ENCODE assay signal across 28 cellular contexts in the genomic region with DNA sequence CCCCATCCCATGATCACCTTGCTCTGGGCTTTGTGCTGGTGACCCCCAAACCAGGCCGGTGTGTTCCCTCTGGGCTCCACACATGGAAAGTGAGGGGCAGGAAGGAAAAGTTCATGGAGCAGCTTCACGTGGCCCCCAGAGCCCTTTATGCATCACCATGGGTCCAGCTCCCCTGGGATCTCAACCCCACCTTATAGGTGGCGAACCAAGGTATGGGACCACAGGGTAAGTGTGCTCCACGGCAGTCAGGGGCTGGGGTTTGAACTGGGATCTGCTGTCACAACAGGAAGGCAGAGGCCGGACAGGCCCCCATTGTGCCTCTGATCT. TPM values are rescaled to one million over a fixed set of nuclear protein-coding genes. Genes with fewer than 3 reads are reported as not detected.
DNase-seq lines count a peak whose midpoint lies in the region; ATAC-seq and TF ChIP-seq lines count a peak whose summit lies in the region.
"Had no signal": no experiment of that assay in that cellular context is flagged by ENCODE, and none has a peak within 500 bp of the region (broad histone marks: within the 10 kb centered on the region; RNA-seq: fewer than 3 reads in every experiment).

No MANE protein-coding gene starts in this region.

- H3K4me3 Mint-ChIP-seq in glutamatergic neuron (ENCODE audit: unreplicated experiment): no peak overlapping the region
- H3K4me3 Mint-ChIP-seq: CD4-positive, alpha-beta memory T cell; HFFc6 had no signal

- no peak overlapping the region for H4K8ac ChIP-seq in neuronal stem cell (ENCODE audit: low read depth, low read length)

- H3K9me3 ChIP-seq in right atrium auricular region (no peaks in the 10 kb centered on the region), neuronal stem cell (replicated peaks in 1 of 2; ENCODE audit: control insufficient read depth in 2 of 2, insufficient read depth in 1 of 2, low read depth in 1 of 2, low read length in 2 of 2) (no peaks in the 10 kb centered on the region), upper lobe of right lung (no peaks in the 10 kb centered on the region)
- H3K9me3 ChIP-seq: A549; BLaER1 treated with 17β-estradiol and CSF1 and Interleukin-3, amounts not matched to agents 10 nM and 100 nM; Caco-2; HAP-1; MG63; SJSA1 had no signal

- H3K18ac ChIP-seq in neuronal stem cell (ENCODE audit: low read length): peak overlapping the region; percentile 67

- ATAC-seq in Right ventricle myocardium superior (ENCODE audit: poor library complexity) (no peak), upper lobe of right lung (no peak), HG02642 (IDR thresholded peaks at IDR 0.05; ENCODE audit: poor library complexity, unreplicated experiment) (no peak)
- ATAC-seq: A549, GM12878 had no signal

- H3K9me3 Mint-ChIP-seq in glutamatergic neuron (ENCODE audit: unreplicated experiment): no peaks in the 10 kb centered on the region
- H3K9me3 Mint-ChIP-seq: HFFc6 had no signal

- H2AFZ ChIP-seq in neuronal stem cell (ENCODE audit: low read length): no peak overlapping the region

- H3K4me1 ChIP-seq in right atrium auricular region: no peaks in the 10 kb centered on the region
- H3K4me1 ChIP-seq in neuronal stem cell (ENCODE audit: control insufficient read depth in 2 of 2, insufficient read depth in 1 of 2, low read depth in 1 of 2, low read length in 2 of 2): peaks cover 0 to 5% of the 10 kb centered on the region in 2 donors
- no peaks in the 10 kb centered on the region for H3K4me1 ChIP-seq in upper lobe of right lung
- H3K4me1 ChIP-seq: A549, Caco-2, HAP-1, SJSA1 had no signal

- H3K36me3 Mint-ChIP-seq in glutamatergic neuron (ENCODE audit: unreplicated experiment): no peaks in the 10 kb centered on the region
- H3K36me3 Mint-ChIP-seq: CD4-positive, alpha-beta memory T cell had no signal

- peak; percentile 10 for DNase-seq in Right ventricle myocardium superior
- no peak for DNase-seq in right atrium auricular region (ENCODE audit: low spot score)
- DNase-seq in glutamatergic neuron: peak; percentile 3
- no peak for DNase-seq in neuronal stem cell (ENCODE audit: low spot score)
- DNase-seq in upper lobe of right lung: peak; percentile 43
- DNase-seq in SIG-M5 treated with dmso at 0.1 percent for 504 hours (lab: John Stamatoyannopoulos, UW; ENCODE audit: unreplicated experiment): no peak
- DNase-seq: AML-193; CD4-positive, alpha-beta memory T cell; GDM1; GOT3; HFFc6; IMR-90; KG1; MG63; NCI-H1105 treated with DMSO at 0.1 percent for 48 hours; NCI-H146; NCI-H1930; NCI-H2107; NCI-H446; NCI-H524 treated with DMSO at 0.1 percent for 48 hours; NCI-H774 had no signal

- no peak for TF ChIP-seq CTCF in right atrium auricular region (IDR thresholded peaks at IDR 0.05)
- no peak for TF ChIP-seq CTCF in glutamatergic neuron (IDR thresholded peaks at IDR 0.05; ENCODE audit: partially characterized antibody, unreplicated experiment)
- no peak for TF ChIP-seq CTCF in upper lobe of right lung (IDR thresholded peaks at IDR 0.05)

- no peak overlapping the region for H3K27ac ChIP-seq in right atrium auricular region
- H3K27ac ChIP-seq in neuronal stem cell (replicated peaks; ENCODE audit: low read length): no peak overlapping the region
- H3K27ac ChIP-seq in upper lobe of right lung: no peak overlapping the region
- H3K27ac ChIP-seq: A549; BLaER1 treated with 17β-estradiol and CSF1 and Interleukin-3, amounts not matched to agents 10 nM and 100 nM; SJSA1 had no signal

- no peak overlapping the region for H3K9ac ChIP-seq in neuronal stem cell (ENCODE audit: low read depth, low read length, poor library complexity)
- H3K9ac ChIP-seq: BLaER1 treated with 17β-estradiol and CSF1 and Interleukin-3, amounts not matched to agents 10 nM and 100 nM had no signal

- H2BK15ac ChIP-seq in neuronal stem cell (ENCODE audit: low read length): peak overlapping the region; percentile 90

- H2BK5ac ChIP-seq in neuronal stem cell (ENCODE audit: low read length): no peak overlapping the region

- H3K4me2 ChIP-seq in neuronal stem cell (ENCODE audit: insufficient read depth, low read length, poor library complexity, severe bottlenecking): no peak overlapping the region
- H3K4me2 ChIP-seq: A549; BLaER1 treated with 17β-estradiol and CSF1 and Interleukin-3, amounts not matched to agents 10 nM and 100 nM had no signal

- no peaks in the 10 kb centered on the region for H3K36me3 ChIP-seq in right atrium auricular region
- H3K36me3 ChIP-seq in neuronal stem cell (replicated peaks in 1 of 2; ENCODE audit: control insufficient read depth in 2 of 2, insufficient read depth in 2 of 2, low read length in 2 of 2): no peaks in the 10 kb centered on the region
- no peaks in the 10 kb centered on the region for H3K36me3 ChIP-seq in upper lobe of right lung
- H3K36me3 ChIP-seq: BLaER1 treated with 17β-estradiol and CSF1 and Interleukin-3, amounts not matched to agents 10 nM and 100 nM; HAP-1; MG63; SJSA1 had no signal

- H4K91ac ChIP-seq in neuronal stem cell (ENCODE audit: low read depth, low read length, poor library complexity): no peak overlapping the region

- intact Hi-C loops in Right ventricle myocardium superior (cut with DNase I): no loop called here
- intact Hi-C loops in upper lobe of right lung (cut with DNase I): no loop called here

- peak overlapping the region; percentile 5 for H2BK12ac ChIP-seq in neuronal stem cell (ENCODE audit: low read length)

- no peak overlapping the region for H3K23ac ChIP-seq in neuronal stem cell (ENCODE audit: low read depth, low read length, poor library complexity)

- no peak overlapping the region for H2BK120ac ChIP-seq in neuronal stem cell (ENCODE audit: low read depth, low read length)

- peak overlapping the region; percentile 71 for H2AK5ac ChIP-seq in neuronal stem cell (ENCODE audit: low read depth, low read length)

- no peak overlapping the region for H3K27ac Mint-ChIP-seq in glutamatergic neuron (ENCODE audit: unreplicated experiment)
- H3K27ac Mint-ChIP-seq: HFFc6 had no signal

- no peaks in the 10 kb centered on the region for H3K27me3 ChIP-seq in right atrium auricular region
- H3K27me3 ChIP-seq in neuronal stem cell (ENCODE audit: control insufficient read depth in 3 of 3, insufficient read depth in 3 of 3, low read depth in 1 of 3, low read length in 3 of 3): peaks cover 0 to 53% (median 0%) of the 10 kb centered on the region in 3 experiments
- H3K27me3 ChIP-seq in upper lobe of right lung: peaks cover 14% of the 10 kb centered on the region

- H3K4me1 Mint-ChIP-seq in glutamatergic neuron (ENCODE audit: low read depth, unreplicated experiment): peaks cover 8% of the 10 kb centered on the region

- no peak overlapping the region for H3K14ac ChIP-seq in neuronal stem cell (ENCODE audit: low read length)

- H3K4me3 ChIP-seq in right atrium auricular region (no peak overlapping the region), neuronal stem cell (ENCODE audit: low read length in 2 of 2) (no peak overlapping the region), upper lobe of right lung (no peak overlapping the region)
- H3K4me3 ChIP-seq: A549; BLaER1 treated with 17β-estradiol and CSF1 and Interleukin-3, amounts not matched to agents 10 nM and 100 nM; GM12878; HAP-1; MG63; SJSA1 had no signal

- H3K27me3 Mint-ChIP-seq in glutamatergic neuron (ENCODE audit: unreplicated experiment): no peaks in the 10 kb centered on the region

- no CpG with 5 or more reads among the region's 5 CpGs for WGBS in neuronal stem cell (ENCODE audit: extremely low coverage in 2 of 2, insufficient read length in 2 of 2, insufficient replicate concordance in 1 of 2), 2 donors

- H3K4ac ChIP-seq in neuronal stem cell (ENCODE audit: low read length): no peak overlapping the region

- H3K79me1 ChIP-seq in neuronal stem cell (ENCODE audit: low read depth, low read length): peaks cover 1% of the 10 kb centered on the region

RNA-seq across cellular contexts. Expression of a gene that starts 7.4 kb away (rescaled TPM):
- total RNA-seq in Right ventricle myocardium superior (0.46 TPM), right atrium auricular region (1 to 10 TPM in 1 of 2 donors, under 1 TPM in 1; 0.93 to 5.7 TPM), glutamatergic neuron (ENCODE audit: unreplicated experiment) (7.0 TPM), upper lobe of right lung (1.5 TPM)
- 20.9 TPM for polyA plus RNA-seq in neuronal stem cell (2013, experiment 1 of 2)
- 20.1 TPM for polyA plus RNA-seq in neuronal stem cell (2013, experiment 2 of 2)
- total RNA-seq: SJSA1 had no signal

Comparison
In these comparisons a context has a peak if more than half of its experiments do, and no peak if none do; other contexts are left out.
1. DNase-seq: peak in Right ventricle myocardium superior (single experiment), glutamatergic neuron (single experiment) and upper lobe of right lung (single experiment); none in right atrium auricular region (single experiment), neuronal stem cell (single experiment) and SIG-M5 treated with dmso at 0.1 percent for 504 hours (single experiment).